20 cellular contexts compared by ENCODE assay signal in the genomic region with DNA sequence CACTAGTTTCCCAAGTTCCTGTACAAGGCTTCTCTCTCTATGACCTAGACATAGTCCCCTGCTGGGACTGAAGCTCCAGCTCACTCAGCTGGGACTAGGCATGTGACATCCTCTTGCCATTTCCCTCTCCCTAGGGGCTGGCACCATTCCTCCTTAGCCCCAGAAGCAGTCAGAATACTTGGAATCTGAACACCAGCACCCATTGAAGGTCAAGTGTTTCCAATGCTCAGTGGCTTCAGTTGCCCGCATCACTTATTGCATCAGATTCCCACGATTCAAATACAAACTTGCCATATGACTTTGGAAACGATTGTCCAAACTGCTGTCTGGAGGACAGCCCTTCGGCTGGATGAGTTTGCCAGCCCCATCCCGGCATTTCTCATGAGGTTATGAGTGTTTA.
"Had no signal": no experiment of that assay in that cellular context is flagged by ENCODE, and none has a peak within 500 bp of the region (broad histone marks: within the 10 kb centered on the region; RNA-seq: fewer than 3 reads in every experiment).

No MANE protein-coding gene starts in this region.

- H3K9me3 ChIP-seq: MG63, SJSA1, SK-N-SH had no signal

- H3K27ac ChIP-seq: SJSA1 had no signal

- H3K27me3 ChIP-seq: MG63, SJSA1 had no signal

- H3K4me3 ChIP-seq: MG63, SJSA1 had no signal

- H3K9ac ChIP-seq: SK-N-SH had no signal

- H3K36me3 ChIP-seq: MG63, SJSA1 had no signal

- H3K4me2 ChIP-seq: SK-N-SH had no signal

- DNase-seq: KBM-7, MG63, NCI-H1092 treated with DMSO at 0.1 percent for 48 hours, NCI-H1436, NCI-H187, NCI-H2029, NCI-H2081 treated with DMSO at 0.1 percent for 48 hours, NCI-H2171, NCI-H226, NCI-H446, NCI-H510A, NCI-H524 treated with DMSO at 0.1 percent for 48 hours, NCI-H69, NCI-H774, Right ventricle myocardium superior, RPMI8226, SIG-M5, SK-N-SH, SW 1271 had no signal
